In genomic region chr9:73745598-73745997, GRCh38 we compare ENCODE assay signal across 11 cellular contexts.
"Had no signal": no experiment of that assay in that cellular context is flagged by ENCODE, and none has a peak within 500 bp of the region (broad histone marks: within the 10 kb centered on the region; RNA-seq: fewer than 3 reads in every experiment).

No MANE protein-coding gene starts in this region.

- H3K4me2 ChIP-seq: GM23338 had no signal

- H3K9ac ChIP-seq: GM23248 had no signal

- ATAC-seq: GM23338, HCT116 had no signal

- H2AFZ ChIP-seq: GM23248, GM23338 had no signal

- H3K4me3 ChIP-seq: GM23248, GM23338, HAP-1 had no signal

- FAIRE-seq: H1, H54 had no signal

- H3K36me3 ChIP-seq: HAP-1 had no signal

- H3K9me3 ChIP-seq: HAP-1 had no signal

- DNase-seq: GM23248, GOT3, H7, H9, HCEC 1CT, HFFc6 had no signal

- H3K4me1 ChIP-seq: HAP-1 had no signal

- H3K27ac ChIP-seq: GM23248 had no signal
